In genomic region chr6:111888928-111889696, GRCh38 we compare ENCODE assay signal across 8 cellular contexts. TPM values are rescaled to one million over a fixed set of nuclear protein-coding genes. Genes with fewer than 3 reads are reported as not detected.
DNase-seq lines count a peak whose midpoint lies in the region; ATAC-seq and TF ChIP-seq lines count a peak whose summit lies in the region.

No MANE protein-coding gene starts in this region.

- 1% methylated on average over 10 of the region's 10 CpGs for WGBS in HUES64

- H3K4me1 ChIP-seq in HUES64 (ENCODE audit: insufficient read depth, low read length) (peaks cover 45% of the 10 kb centered on the region), right atrium auricular region (peaks cover 0 to 10% of the 10 kb centered on the region in 2 donors)
- no peaks in the 10 kb centered on the region for H3K4me1 ChIP-seq in naive thymus-derived CD4-positive, alpha-beta T cell (ENCODE audit: control insufficient read depth in 2 of 2, insufficient read depth in 2 of 2, low read length in 2 of 2)

- H3K9ac ChIP-seq in HUES64 (ENCODE audit: low read depth, low read length), result peak overlapping the region; percentile 2; the same call in 1 of the 2 replicates

- H3K9me3 ChIP-seq in HUES64 (ENCODE audit: insufficient read depth, low read depth, low read length) (no peaks in the 10 kb centered on the region), WERI-Rb-1 (ENCODE audit: severe bottlenecking) (no peaks in the 10 kb centered on the region), right atrium auricular region (no peaks in the 10 kb centered on the region)
- H3K9me3 ChIP-seq in naive thymus-derived CD4-positive, alpha-beta T cell (ENCODE audit: control insufficient read depth in 2 of 3, low read length in 3 of 3), result no peaks in the 10 kb centered on the region

- POLR2A ChIA-PET in naive thymus-derived CD4-positive, alpha-beta T cell (lab: Charles Lee), result interaction anchor here (0.9 to 2.1 kb wide), 4 partner anchors 9 to 38 kb away, joined by 3 to 5 read pairs (median 4); partner anchors contain the start of gene FYN

- H3K27me3 ChIP-seq in HUES64 (ENCODE audit: insufficient read depth, low read length) (peaks cover 10% of the 10 kb centered on the region; the same call in 1 of the 2 replicates), WERI-Rb-1 (ENCODE audit: insufficient read depth, low read depth, severe bottlenecking) (no peaks in the 10 kb centered on the region), right atrium auricular region (no peaks in the 10 kb centered on the region)
- H3K27me3 ChIP-seq in naive thymus-derived CD4-positive, alpha-beta T cell (ENCODE audit: control insufficient read depth in 2 of 2, insufficient read depth in 2 of 2, low read length in 2 of 2), result no peaks in the 10 kb centered on the region

- DNase-seq in WERI-Rb-1, result peak; percentile 84
- no peak for DNase-seq in right atrium auricular region (ENCODE audit: low spot score)
- DNase-seq in retinal pigment epithelial cell (ENCODE audit: low read depth), result no peak
- no peak for DNase-seq in stimulated activated naive CD8-positive, alpha-beta T cell treated with anti-CD3 and anti-CD28 coated beads, Interleukin-15, amount 100 ng/mL, for 72 hours
- no peak for DNase-seq in naive thymus-derived CD4-positive, alpha-beta T cell
- DNase-seq in activated effector memory CD4-positive, alpha-beta T cell treated with anti-CD3 and anti-CD28 coated beads, Interleukin-2, amount 50 U/mL, for 16 hours, result no peak

- H3K4me3 Mint-ChIP-seq in stimulated activated naive CD8-positive, alpha-beta T cell treated with anti-CD3 and anti-CD28 coated beads, Interleukin-15, amount 100 ng/mL, for 72 hours, result no peak overlapping the region
- H3K4me3 Mint-ChIP-seq in naive thymus-derived CD4-positive, alpha-beta T cell, result no peak overlapping the region

- no peak overlapping the region for H3K27ac Mint-ChIP-seq in stimulated activated naive CD8-positive, alpha-beta T cell treated with anti-CD3 and anti-CD28 coated beads, Interleukin-15, amount 100 ng/mL, for 72 hours
- no peak overlapping the region for H3K27ac Mint-ChIP-seq in naive thymus-derived CD4-positive, alpha-beta T cell

- no peaks in the 10 kb centered on the region for H3K27me3 Mint-ChIP-seq in stimulated activated naive CD8-positive, alpha-beta T cell treated with anti-CD3 and anti-CD28 coated beads, Interleukin-15, amount 100 ng/mL, for 72 hours
- H3K27me3 Mint-ChIP-seq in naive thymus-derived CD4-positive, alpha-beta T cell, result peaks cover 0 to 27% (median 0%) of the 10 kb centered on the region in 5 donors

- H3K4me3 ChIP-seq in HUES64 (ENCODE audit: low read length) (peak overlapping the region; percentile 47), WERI-Rb-1 (ENCODE audit: low read depth, low read length) (peak overlapping the region; percentile 33), right atrium auricular region (peak overlapping the region; percentile 15 to 20), retinal pigment epithelial cell (ENCODE audit: low read length) (peak overlapping the region; percentile 26)
- H3K4me3 ChIP-seq in naive thymus-derived CD4-positive, alpha-beta T cell (ENCODE audit: low read length), result no peak overlapping the region

- CTCF ChIA-PET in naive thymus-derived CD4-positive, alpha-beta T cell (lab: Charles Lee), result no interaction called here

- H3K9me3 Mint-ChIP-seq in stimulated activated naive CD8-positive, alpha-beta T cell treated with anti-CD3 and anti-CD28 coated beads, Interleukin-15, amount 100 ng/mL, for 72 hours, result peaks cover 7 to 12% of the 10 kb centered on the region in 2 donors
- H3K9me3 Mint-ChIP-seq in naive thymus-derived CD4-positive, alpha-beta T cell, result peaks cover 0 to 10% (median 3%) of the 10 kb centered on the region in 11 donors

- H3K36me3 ChIP-seq in HUES64 (ENCODE audit: insufficient read depth, low read length) (no peaks in the 10 kb centered on the region), WERI-Rb-1 (no peaks in the 10 kb centered on the region), right atrium auricular region (no peaks in the 10 kb centered on the region)
- no peaks in the 10 kb centered on the region for H3K36me3 ChIP-seq in naive thymus-derived CD4-positive, alpha-beta T cell (ENCODE audit: control insufficient read depth in 2 of 3, insufficient read depth in 3 of 3, low read length in 3 of 3)

- intact Hi-C loops in naive thymus-derived CD4-positive, alpha-beta T cell (cut with micrococcal nuclease), result no loop called here

- TF ChIP-seq CTCF in WERI-Rb-1 (IDR thresholded peaks at IDR 0.05; ENCODE audit: low read depth, low read length) (no peak), right atrium auricular region (IDR thresholded peaks at IDR 0.05) (no peak), retinal pigment epithelial cell (conservative IDR thresholded peaks at IDR 0.05; ENCODE audit: low read depth, low read length) (no peak)

- peaks cover 0 to 10% (median 0%) of the 10 kb centered on the region in 5 donors for H3K36me3 Mint-ChIP-seq in naive thymus-derived CD4-positive, alpha-beta T cell

- ATAC-seq in stimulated activated naive CD8-positive, alpha-beta T cell treated with anti-CD3 and anti-CD28 coated beads, Interleukin-15, amount 100 ng/mL, for 72 hours, result no peak
- ATAC-seq in naive thymus-derived CD4-positive, alpha-beta T cell, result no peak
- no peak for ATAC-seq in HG03469 (IDR thresholded peaks at IDR 0.05; ENCODE audit: unreplicated experiment)

- peak overlapping the region; percentile 71 for H3K27ac ChIP-seq in HUES64 (ENCODE audit: low read depth, low read length)
- H3K27ac ChIP-seq in WERI-Rb-1, result peak overlapping the region; percentile 41
- H3K27ac ChIP-seq in right atrium auricular region, result peak overlapping the region in 1 of 2 donors; percentile 29
- H3K27ac ChIP-seq in naive thymus-derived CD4-positive, alpha-beta T cell (ENCODE audit: low read depth, low read length), result no peak overlapping the region

- H3K4me1 Mint-ChIP-seq in stimulated activated naive CD8-positive, alpha-beta T cell treated with anti-CD3 and anti-CD28 coated beads, Interleukin-15, amount 100 ng/mL, for 72 hours, result no peaks in the 10 kb centered on the region
- peaks cover 0 to 4% (median 0%) of the 10 kb centered on the region in 7 donors for H3K4me1 Mint-ChIP-seq in naive thymus-derived CD4-positive, alpha-beta T cell

RNA-seq across cellular contexts. Expression of gene FYN, which starts 15.9 kb away (rescaled TPM):
- 68.1 TPM for polyA plus RNA-seq in HUES64 (2013, experiment 1 of 2)
- 68.6 TPM for polyA plus RNA-seq in HUES64 (2013, experiment 2 of 2)
- 10 to 100 TPM; 78.9 to 98.7 TPM for total RNA-seq in right atrium auricular region
- total RNA-seq in naive thymus-derived CD4-positive, alpha-beta T cell, result 100 to 1,000 TPM; 200 to 720 (median 447) TPM
- 100 to 1,000 TPM; 226 to 330 TPM for polyA plus RNA-seq in naive thymus-derived CD4-positive, alpha-beta T cell
